ENCODE assay signal across 12 cellular contexts in genomic region chr11:134266841-134267251, GRCh38. TPM values are rescaled to one million over a fixed set of nuclear protein-coding genes. Genes with fewer than 3 reads are reported as not detected.
DNase-seq lines count a peak whose midpoint lies in the region; ATAC-seq and TF ChIP-seq lines count a peak whose summit lies in the region.
"Had no signal": no experiment of that assay in that cellular context is flagged by ENCODE, and none has a peak within 500 bp of the region (broad histone marks: within the 10 kb centered on the region; RNA-seq: fewer than 3 reads in every experiment).

No MANE protein-coding gene starts in this region.

- H3K9me3 Mint-ChIP-seq in natural killer cell treated with Interleukin-12 subunit alpha and Interleukin-12 subunit beta and Interleukin-15 and Interleukin-18, amount 100 ng/mL, for 72 hours, result no peaks in the 10 kb centered on the region
- no peaks in the 10 kb centered on the region for H3K9me3 Mint-ChIP-seq in nephron progenitor cell

- H3K36me3 Mint-ChIP-seq in natural killer cell treated with Interleukin-12 subunit alpha and Interleukin-12 subunit beta and Interleukin-15 and Interleukin-18, amount 100 ng/mL, for 72 hours, result no peaks in the 10 kb centered on the region
- no peaks in the 10 kb centered on the region for H3K36me3 Mint-ChIP-seq in nephron progenitor cell (ENCODE audit: low read depth)

- TF ChIP-seq CTCF in AG10803 (conservative IDR thresholded peaks at IDR 0.05; ENCODE audit: low read length), result no peak
- no peak for TF ChIP-seq CTCF in nephron progenitor cell (IDR thresholded peaks at IDR 0.05)

- intact Hi-C loops in left colon (cut with DNase I, micrococcal nuclease), result no loop called here

- H3K4me3 Mint-ChIP-seq in natural killer cell treated with Interleukin-12 subunit alpha and Interleukin-12 subunit beta and Interleukin-15 and Interleukin-18, amount 100 ng/mL, for 72 hours, result no peak overlapping the region
- H3K4me3 Mint-ChIP-seq in nephron progenitor cell, result no peak overlapping the region

- no peak overlapping the region for H3K27ac Mint-ChIP-seq in natural killer cell treated with Interleukin-12 subunit alpha and Interleukin-12 subunit beta and Interleukin-15 and Interleukin-18, amount 100 ng/mL, for 72 hours
- H3K27ac Mint-ChIP-seq in nephron progenitor cell, result no peak overlapping the region

- H3K27me3 Mint-ChIP-seq in natural killer cell treated with Interleukin-12 subunit alpha and Interleukin-12 subunit beta and Interleukin-15 and Interleukin-18, amount 100 ng/mL, for 72 hours, result peaks cover 8 to 11% of the 10 kb centered on the region in 2 donors
- peaks cover 7% of the 10 kb centered on the region for H3K27me3 Mint-ChIP-seq in nephron progenitor cell (ENCODE audit: low read depth, poor library complexity)

- ATAC-seq in left colon (peak; percentile 70), GM21737 (IDR thresholded peaks at IDR 0.05; ENCODE audit: unreplicated experiment) (no peak)
- ATAC-seq in natural killer cell treated with Interleukin-12 subunit alpha and Interleukin-12 subunit beta and Interleukin-15 and Interleukin-18, amount 100 ng/mL, for 72 hours, result no peak

- peaks cover 11 to 21% of the 10 kb centered on the region in 2 donors for H3K4me1 Mint-ChIP-seq in natural killer cell treated with Interleukin-12 subunit alpha and Interleukin-12 subunit beta and Interleukin-15 and Interleukin-18, amount 100 ng/mL, for 72 hours (ENCODE audit: low read depth in 2 of 2)
- peaks cover 25% of the 10 kb centered on the region for H3K4me1 Mint-ChIP-seq in nephron progenitor cell

- H3K4me3 ChIP-seq in AG10803 (ENCODE audit: low read length), result no peak overlapping the region

- peak; percentile 97 for DNase-seq in AG10803 (ENCODE audit: low read depth)
- peak; percentile 85 for DNase-seq in LHCN-M2 (ENCODE audit: low read depth)
- peak; percentile 68 for DNase-seq in astrocyte of the hippocampus (ENCODE audit: low read depth, low spot score)
- DNase-seq in left colon, result no peak
- no peak for DNase-seq in natural killer cell treated with Interleukin-12 subunit alpha and Interleukin-12 subunit beta and Interleukin-15 and Interleukin-18, amount 100 ng/mL, for 72 hours (ENCODE audit: low spot score)
- no peak for DNase-seq in SKM-1 (lab: John Stamatoyannopoulos, UW; ENCODE audit: unreplicated experiment)
- no peak for DNase-seq in nephron progenitor cell
- DNase-seq: COR-L47, NCI-H187 treated with DMSO at 0.1 percent for 48 hours, SW 1271 had no signal

RNA-seq across cellular contexts. Expression of gene GLB1L3, which starts 9.3 kb away (rescaled TPM):
- not detected in 2 replicates for total RNA-seq in LHCN-M2 (2014; rRNA removed)
- not detected for polyA plus RNA-seq in LHCN-M2 (2012)
- total RNA-seq in left colon, result not detected
- total RNA-seq in natural killer cell treated with Interleukin-12 subunit alpha and Interleukin-12 subunit beta and Interleukin-15 and Interleukin-18, amount 100 ng/mL, for 72 hours, result 1 to 10 TPM in 1 of 2 donors, not detected in 1; 1.9 TPM
- total RNA-seq: pulmonary artery endothelial cell had no signal

RNA-seq across cellular contexts. Expression of gene ACAD8, which starts 13.5 kb away (rescaled TPM):
- 23.4 and 25.2 TPM in 2 replicates for total RNA-seq in LHCN-M2 (2014; rRNA removed)
- 11.2 TPM for polyA plus RNA-seq in LHCN-M2 (2012)
- 10 to 100 TPM; 28.1 to 30.7 TPM for total RNA-seq in left colon
- 10 to 100 TPM; 21.1 to 29.2 TPM for total RNA-seq in natural killer cell treated with Interleukin-12 subunit alpha and Interleukin-12 subunit beta and Interleukin-15 and Interleukin-18, amount 100 ng/mL, for 72 hours

RNA-seq across cellular contexts. Expression of gene THYN1, which starts 13.7 kb away (rescaled TPM):
- total RNA-seq in LHCN-M2 (2014; rRNA removed) (48.4 and 52.4 TPM in 2 replicates), left colon (10 to 100 TPM; 28.5 to 32.0 TPM)
- polyA plus RNA-seq in LHCN-M2 (2012), result 31.1 TPM
- 10 to 100 TPM; 34.4 to 45.9 TPM for total RNA-seq in natural killer cell treated with Interleukin-12 subunit alpha and Interleukin-12 subunit beta and Interleukin-15 and Interleukin-18, amount 100 ng/mL, for 72 hours

RNA-seq across cellular contexts. Expression of gene VPS26B, which starts 42.4 kb away (rescaled TPM):
- 35.8 and 39.6 TPM in 2 replicates for total RNA-seq in LHCN-M2 (2014; rRNA removed)
- 35.2 TPM for polyA plus RNA-seq in LHCN-M2 (2012)
- 10 to 100 TPM; 40.8 to 41.1 TPM for total RNA-seq in left colon
- total RNA-seq in natural killer cell treated with Interleukin-12 subunit alpha and Interleukin-12 subunit beta and Interleukin-15 and Interleukin-18, amount 100 ng/mL, for 72 hours, result 10 to 100 TPM; 33.5 to 33.9 TPM

RNA-seq across cellular contexts. Expression of gene NCAPD3, which starts 43.1 kb away (rescaled TPM):
- 30.6 and 38.9 TPM in 2 replicates for total RNA-seq in LHCN-M2 (2014; rRNA removed)
- polyA plus RNA-seq in LHCN-M2 (2012), result 14.9 TPM
- total RNA-seq in left colon, result 10 to 100 TPM; 11.5 to 17.0 TPM
- 100 to 1,000 TPM in 1 of 2 donors, 10 to 100 TPM in 1; 55.6 to 121 TPM for total RNA-seq in natural killer cell treated with Interleukin-12 subunit alpha and Interleukin-12 subunit beta and Interleukin-15 and Interleukin-18, amount 100 ng/mL, for 72 hours

Comparison
In these comparisons a context has a peak if more than half of its experiments do, and no peak if none do; other contexts are left out.
1. DNase-seq: peak in AG10803 (single experiment), LHCN-M2 (single experiment) and astrocyte of the hippocampus (single experiment); none in left colon (0 of 2), natural killer cell treated with Interleukin-12 subunit alpha and Interleukin-12 subunit beta and Interleukin-15 and Interleukin-18, amount 100 ng/mL, for 72 hours (single experiment), SKM-1 (single experiment) and nephron progenitor cell (single experiment).